Comparison of ENCODE assay signal across 8 cellular contexts in the genomic region with DNA sequence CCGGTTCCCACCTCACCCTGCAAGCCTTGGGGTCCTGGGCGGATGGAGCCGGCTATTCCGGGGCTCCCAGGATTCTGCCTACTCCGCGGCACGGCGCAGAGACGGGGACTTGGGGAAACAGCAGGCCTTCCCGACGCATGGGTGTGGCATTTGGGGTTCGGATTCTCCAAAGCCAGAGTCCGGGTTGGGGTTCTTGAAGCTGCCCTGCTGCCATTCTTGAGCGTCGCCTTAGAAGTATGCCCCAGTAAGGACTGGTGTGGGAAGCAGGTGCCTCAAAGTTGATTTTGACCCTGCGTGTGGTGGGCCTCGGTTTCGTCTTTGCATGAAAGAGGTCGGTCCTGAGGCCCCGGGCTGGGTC. TPM values are rescaled to one million over a fixed set of nuclear protein-coding genes. Genes with fewer than 3 reads are reported as not detected.
DNase-seq lines count a peak whose midpoint lies in the region; TF ChIP-seq lines count a peak whose summit lies in the region.

No MANE protein-coding gene starts in this region.

- peak overlapping the region; percentile 99 for H3K4me3 Mint-ChIP-seq in activated CD4-positive, alpha-beta T cell treated with anti-CD3 and anti-CD28 coated beads, Interleukin-2, amount 10 ng/mL, durations not matched to agents 7 days and 5 days
- H3K4me3 Mint-ChIP-seq in activated naive CD8-positive, alpha-beta T cell treated with anti-CD3 and anti-CD28 coated beads for 36 hours, result peak overlapping the region; percentile 99
- H3K4me3 Mint-ChIP-seq in immature natural killer cell, result peak overlapping the region; percentile 93 to 99 (median 98)

- H3K4me3 ChIP-seq in suprapubic skin, result peak overlapping the region; percentile 81

- in situ Hi-C loops in KBM-7 (cut with MboI; ENCODE audit: low pct_unique_long_range_greater_than_20kb, low sequenced_read_pairs), result no loop called here

- peaks cover 41% of the 10 kb centered on the region for H3K4me1 Mint-ChIP-seq in activated CD4-positive, alpha-beta T cell treated with anti-CD3 and anti-CD28 coated beads, Interleukin-2, amount 10 ng/mL, durations not matched to agents 7 days and 5 days
- H3K4me1 Mint-ChIP-seq in activated naive CD8-positive, alpha-beta T cell treated with anti-CD3 and anti-CD28 coated beads for 36 hours, result peaks cover 30% of the 10 kb centered on the region
- peaks cover 46 to 51% of the 10 kb centered on the region in 2 donors for H3K4me1 Mint-ChIP-seq in immature natural killer cell

- no peaks in the 10 kb centered on the region for H3K9me3 ChIP-seq in suprapubic skin

- 0% methylated on average over 4 of the region's 20 CpGs for WGBS in suprapubic skin

- H3K27me3 Mint-ChIP-seq in activated CD4-positive, alpha-beta T cell treated with anti-CD3 and anti-CD28 coated beads, Interleukin-2, amount 10 ng/mL, durations not matched to agents 7 days and 5 days, result peaks cover 18% of the 10 kb centered on the region
- H3K27me3 Mint-ChIP-seq in activated naive CD8-positive, alpha-beta T cell treated with anti-CD3 and anti-CD28 coated beads for 36 hours, result no peaks in the 10 kb centered on the region
- peaks cover 8 to 16% (median 10%) of the 10 kb centered on the region in 3 donors for H3K27me3 Mint-ChIP-seq in immature natural killer cell (ENCODE audit: low read depth in 3 of 3)

- no peak for TF ChIP-seq POLR2A in suprapubic skin (IDR thresholded peaks at IDR 0.05)

- peaks cover 16% of the 10 kb centered on the region for H3K36me3 Mint-ChIP-seq in activated CD4-positive, alpha-beta T cell treated with anti-CD3 and anti-CD28 coated beads, Interleukin-2, amount 10 ng/mL, durations not matched to agents 7 days and 5 days (ENCODE audit: low read depth)
- peaks cover 30% of the 10 kb centered on the region for H3K36me3 Mint-ChIP-seq in activated naive CD8-positive, alpha-beta T cell treated with anti-CD3 and anti-CD28 coated beads for 36 hours
- no peaks in the 10 kb centered on the region for H3K36me3 Mint-ChIP-seq in immature natural killer cell

- CTCF ChIA-PET in activated CD4-positive, alpha-beta T cell treated with anti-CD3 and anti-CD28 coated beads, Interleukin-2, amount 10 ng/mL, durations not matched to agents 7 days and 5 days (lab: Charles Lee), result interaction anchor here (0.6 to 11.0 kb wide), 4 partner anchors 24 to 317 kb away, joined by 3 to 104 read pairs (median 3); partner anchors contain the start of gene IBA57

- TF ChIP-seq CTCF in suprapubic skin (IDR thresholded peaks at IDR 0.05), result no peak

- H3K36me3 ChIP-seq in suprapubic skin, result peaks cover 7% of the 10 kb centered on the region

- POLR2A ChIA-PET in activated CD4-positive, alpha-beta T cell treated with anti-CD3 and anti-CD28 coated beads, Interleukin-2, amount 10 ng/mL, durations not matched to agents 7 days and 5 days (lab: Charles Lee), result no interaction called here

- no peaks in the 10 kb centered on the region for H3K27me3 ChIP-seq in suprapubic skin

- H3K4me1 ChIP-seq in suprapubic skin, result peaks cover 59% of the 10 kb centered on the region

- TF ChIP-seq EP300 in suprapubic skin (IDR thresholded peaks at IDR 0.05), result no peak

- no peak for DNase-seq in activated CD4-positive, alpha-beta T cell treated with anti-CD3 and anti-CD28 coated beads, Interleukin-2, amount 10 ng/mL, durations not matched to agents 7 days and 5 days
- DNase-seq in activated CD4-positive, alpha-beta T cell treated with anti-CD3 and anti-CD28 coated beads, Interleukin-2, amount 50 U/mL, for 4 hours, result no peak
- no peak for DNase-seq in activated naive CD8-positive, alpha-beta T cell treated with anti-CD3 and anti-CD28 coated beads for 36 hours
- no peak for DNase-seq in immature natural killer cell
- DNase-seq in suprapubic skin (ENCODE audit: low spot score in 2 of 2), result no peak
- no peak for DNase-seq in KBM-7
- no peak for DNase-seq in AG08395 (ENCODE audit: low spot score)
- no peak for DNase-seq in HPDE6-E6E7 (ENCODE audit: extremely low spot score)

- no peaks in the 10 kb centered on the region for H3K9me3 Mint-ChIP-seq in activated CD4-positive, alpha-beta T cell treated with anti-CD3 and anti-CD28 coated beads, Interleukin-2, amount 10 ng/mL, durations not matched to agents 7 days and 5 days
- no peaks in the 10 kb centered on the region for H3K9me3 Mint-ChIP-seq in activated naive CD8-positive, alpha-beta T cell treated with anti-CD3 and anti-CD28 coated beads for 36 hours
- H3K9me3 Mint-ChIP-seq in immature natural killer cell, result no peaks in the 10 kb centered on the region

- H3K27ac ChIP-seq in suprapubic skin, result peak overlapping the region; percentile 93

- H3K27ac Mint-ChIP-seq in activated CD4-positive, alpha-beta T cell treated with anti-CD3 and anti-CD28 coated beads, Interleukin-2, amount 10 ng/mL, durations not matched to agents 7 days and 5 days, result peak overlapping the region; percentile 100
- H3K27ac Mint-ChIP-seq in activated naive CD8-positive, alpha-beta T cell treated with anti-CD3 and anti-CD28 coated beads for 36 hours, result peak overlapping the region; percentile 99
- peak overlapping the region; percentile 96 to 100 (median 99) for H3K27ac Mint-ChIP-seq in immature natural killer cell

RNA-seq across cellular contexts. Expression of gene GUK1, which starts 0.6 kb away (rescaled TPM):
- 100 to 1,000 TPM; 207 to 260 TPM for total RNA-seq in activated CD4-positive, alpha-beta T cell treated with anti-CD3 and anti-CD28 coated beads, Interleukin-2, amount 10 ng/mL, durations not matched to agents 7 days and 5 days
- total RNA-seq in activated naive CD8-positive, alpha-beta T cell treated with anti-CD3 and anti-CD28 coated beads for 36 hours, result 100 to 1,000 TPM; 294 to 304 TPM
- polyA plus RNA-seq in immature natural killer cell, result 100 to 1,000 TPM; 516 to 803 (median 763) TPM
- total RNA-seq in suprapubic skin, result 100 to 1,000 TPM; 384 to 510 (median 421) TPM

RNA-seq across cellular contexts. Expression of gene GJC2, which starts 9.0 kb away (rescaled TPM):
- total RNA-seq in activated CD4-positive, alpha-beta T cell treated with anti-CD3 and anti-CD28 coated beads, Interleukin-2, amount 10 ng/mL, durations not matched to agents 7 days and 5 days, result under 1 TPM; 0.40 to 0.62 TPM
- total RNA-seq in activated naive CD8-positive, alpha-beta T cell treated with anti-CD3 and anti-CD28 coated beads for 36 hours, result 1 to 10 TPM; 1.1 to 1.2 TPM
- not detected for polyA plus RNA-seq in immature natural killer cell
- 1 to 10 TPM; 2.5 to 3.6 (median 3.0) TPM for total RNA-seq in suprapubic skin

RNA-seq across cellular contexts. Expression of gene IBA57, which starts 24.9 kb away (rescaled TPM):
- total RNA-seq in activated CD4-positive, alpha-beta T cell treated with anti-CD3 and anti-CD28 coated beads, Interleukin-2, amount 10 ng/mL, durations not matched to agents 7 days and 5 days, result 1 to 10 TPM; 6.4 to 8.2 TPM
- total RNA-seq in activated naive CD8-positive, alpha-beta T cell treated with anti-CD3 and anti-CD28 coated beads for 36 hours, result 10 to 100 TPM; 18.1 to 19.3 TPM
- polyA plus RNA-seq in immature natural killer cell, result 1 to 10 TPM; 2.0 to 4.4 (median 2.0) TPM
- total RNA-seq in suprapubic skin, result 10 to 100 TPM in 2 of 4 donors, 1 to 10 TPM in 2; 9.2 to 22.4 (median 12.4) TPM

RNA-seq across cellular contexts. Expression of gene MRPL55, which starts 31.6 kb away (rescaled TPM):
- 10 to 100 TPM; 38.6 to 44.1 TPM for total RNA-seq in activated CD4-positive, alpha-beta T cell treated with anti-CD3 and anti-CD28 coated beads, Interleukin-2, amount 10 ng/mL, durations not matched to agents 7 days and 5 days
- total RNA-seq in activated naive CD8-positive, alpha-beta T cell treated with anti-CD3 and anti-CD28 coated beads for 36 hours, result 10 to 100 TPM; 75.0 to 82.4 TPM
- polyA plus RNA-seq in immature natural killer cell, result 100 to 1,000 TPM; 125 to 230 (median 129) TPM
- total RNA-seq in suprapubic skin, result 100 to 1,000 TPM in 3 of 4 donors, 10 to 100 TPM in 1; 99.3 to 161 (median 119) TPM

RNA-seq across cellular contexts. Expression of gene C1orf35, which starts 37.6 kb away (rescaled TPM):
- total RNA-seq in activated CD4-positive, alpha-beta T cell treated with anti-CD3 and anti-CD28 coated beads, Interleukin-2, amount 10 ng/mL, durations not matched to agents 7 days and 5 days, result 10 to 100 TPM; 14.4 to 24.4 TPM
- 10 to 100 TPM; 24.4 to 26.1 TPM for total RNA-seq in activated naive CD8-positive, alpha-beta T cell treated with anti-CD3 and anti-CD28 coated beads for 36 hours
- 10 to 100 TPM in 2 of 3 donors, 1 to 10 TPM in 1; 1.8 to 21.7 (median 16.6) TPM for polyA plus RNA-seq in immature natural killer cell
- total RNA-seq in suprapubic skin, result 10 to 100 TPM; 10.6 to 32.3 (median 17.1) TPM
